8 cellular contexts compared by ENCODE assay signal in the genomic region with DNA sequence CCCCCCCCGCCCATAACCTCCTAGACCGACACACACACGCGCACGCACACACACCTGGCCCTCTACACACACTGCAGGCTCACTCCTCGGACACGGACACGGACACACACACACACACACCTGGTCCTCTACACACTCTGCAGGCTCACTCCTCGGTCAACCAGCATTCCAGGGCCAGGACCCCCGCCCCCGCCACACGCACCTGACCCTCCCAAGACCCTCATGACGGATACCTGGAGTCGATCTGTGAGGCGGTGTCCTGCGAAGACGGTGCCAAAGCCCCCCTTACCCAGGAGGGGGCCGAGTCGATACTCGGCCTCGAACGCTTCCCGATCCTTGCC. TPM values are rescaled to one million over a fixed set of nuclear protein-coding genes. Genes with fewer than 3 reads are reported as not detected.
DNase-seq lines count a peak whose midpoint lies in the region; ATAC-seq and TF ChIP-seq lines count a peak whose summit lies in the region.

No MANE protein-coding gene starts in this region.

- 0% methylated on average over 18 of the region's 23 CpGs for WGBS in HUES64

- H3K4me3 ChIP-seq in AG04449 (ENCODE audit: low read depth, low read length), result peak overlapping the region; percentile 61
- H3K4me3 ChIP-seq in HUES64 (ENCODE audit: low read length), result peak overlapping the region; percentile 90
- peak overlapping the region; percentile 55 to 61 for H3K4me3 ChIP-seq in cardiac fibroblast (replicated peaks in 1 of 2; ENCODE audit: low read depth in 2 of 2, low read length in 2 of 2)
- no peak overlapping the region for H3K4me3 ChIP-seq in mucosa of stomach (ENCODE audit: low read length)

- POLR2A ChIA-PET in AG04449 (lab: Yijun Ruan, JAX), result no interaction called here

- DNase-seq in AG04449 (ENCODE audit: low read depth, low spot score), result no peak
- DNase-seq in cardiac fibroblast (ENCODE audit: low read depth in 2 of 2), result no peak
- DNase-seq in NCI-H1092 (lab: John Stamatoyannopoulos, UW), result no peak
- no peak for DNase-seq in D341Med (ENCODE audit: low spot score)
- no peak for DNase-seq in GOT3 (lab: John Stamatoyannopoulos, UW)

- CTCF ChIA-PET in AG04449 (lab: Yijun Ruan, JAX), result interaction anchor here (0.8 kb wide), 1 partner anchor 11 kb away, joined by 3 read pairs; no protein-coding TSS in a partner anchor

- no peak for TF ChIP-seq CTCF in AG04449 (IDR thresholded peaks at IDR 0.05; ENCODE audit: insufficient read depth, low read length, missing control alignments)
- TF ChIP-seq CTCF in cardiac fibroblast (IDR thresholded peaks at IDR 0.05; ENCODE audit: low read depth, low read length), result no peak

- ATAC-seq in HG03097 (IDR thresholded peaks at IDR 0.05; ENCODE audit: low FRiP score, unreplicated experiment), result no peak

- peak overlapping the region; percentile 89 for H3K9ac ChIP-seq in HUES64 (ENCODE audit: low read depth, low read length)
- peak overlapping the region; percentile 64 for H3K9ac ChIP-seq in mucosa of stomach (ENCODE audit: low read length)

- peak overlapping the region; percentile 85 for H3K27ac ChIP-seq in HUES64 (ENCODE audit: low read depth, low read length)

- H3K4me1 ChIP-seq in HUES64 (ENCODE audit: insufficient read depth, low read length), result peaks cover 10% of the 10 kb centered on the region; the same call in 1 of the 2 replicates
- H3K4me1 ChIP-seq in mucosa of stomach (ENCODE audit: control insufficient read depth, insufficient read depth, low read length), result peaks cover 11% of the 10 kb centered on the region

- H3K9me3 ChIP-seq in HUES64 (ENCODE audit: insufficient read depth, low read depth, low read length), result no peaks in the 10 kb centered on the region
- no peaks in the 10 kb centered on the region for H3K9me3 ChIP-seq in mucosa of stomach (ENCODE audit: control insufficient read depth, low read length)

- H3K27me3 ChIP-seq in HUES64 (ENCODE audit: insufficient read depth, low read length) (no peaks in the 10 kb centered on the region), mucosa of stomach (ENCODE audit: control insufficient read depth, insufficient read depth, low read length) (no peaks in the 10 kb centered on the region)

- H3K36me3 ChIP-seq in HUES64 (ENCODE audit: insufficient read depth, low read length) (peaks cover 43% of the 10 kb centered on the region), mucosa of stomach (ENCODE audit: control insufficient read depth, insufficient read depth, low read length) (no peaks in the 10 kb centered on the region)

RNA-seq across cellular contexts. Expression of gene PIM2, which starts 0.6 kb away (rescaled TPM):
- 101 TPM for polyA plus RNA-seq in HUES64 (2013, experiment 1 of 2)
- polyA plus RNA-seq in HUES64 (2013, experiment 2 of 2), result 88.9 TPM

RNA-seq across cellular contexts. Expression of gene SLC35A2, which starts 6.8 kb away (rescaled TPM):
- 12.1 TPM for polyA plus RNA-seq in HUES64 (2013, experiment 1 of 2)
- 10.3 TPM for polyA plus RNA-seq in HUES64 (2013, experiment 2 of 2)

RNA-seq across cellular contexts. Expression of gene PQBP1, which starts 20.5 kb away (rescaled TPM):
- 66.9 TPM for polyA plus RNA-seq in HUES64 (2013, experiment 1 of 2)
- 52.8 TPM for polyA plus RNA-seq in HUES64 (2013, experiment 2 of 2)

RNA-seq across cellular contexts. Expression of gene TIMM17B, which starts 20.7 kb away (rescaled TPM):
- polyA plus RNA-seq in HUES64 (2013, experiment 1 of 2), result 52.2 TPM
- 59.4 TPM for polyA plus RNA-seq in HUES64 (2013, experiment 2 of 2)

RNA-seq across cellular contexts. Expression of gene OTUD5, which starts 39.1 kb away (rescaled TPM):
- polyA plus RNA-seq in HUES64 (2013, experiment 1 of 2), result 30.9 TPM
- 30.2 TPM for polyA plus RNA-seq in HUES64 (2013, experiment 2 of 2)
